In the genomic region with DNA sequence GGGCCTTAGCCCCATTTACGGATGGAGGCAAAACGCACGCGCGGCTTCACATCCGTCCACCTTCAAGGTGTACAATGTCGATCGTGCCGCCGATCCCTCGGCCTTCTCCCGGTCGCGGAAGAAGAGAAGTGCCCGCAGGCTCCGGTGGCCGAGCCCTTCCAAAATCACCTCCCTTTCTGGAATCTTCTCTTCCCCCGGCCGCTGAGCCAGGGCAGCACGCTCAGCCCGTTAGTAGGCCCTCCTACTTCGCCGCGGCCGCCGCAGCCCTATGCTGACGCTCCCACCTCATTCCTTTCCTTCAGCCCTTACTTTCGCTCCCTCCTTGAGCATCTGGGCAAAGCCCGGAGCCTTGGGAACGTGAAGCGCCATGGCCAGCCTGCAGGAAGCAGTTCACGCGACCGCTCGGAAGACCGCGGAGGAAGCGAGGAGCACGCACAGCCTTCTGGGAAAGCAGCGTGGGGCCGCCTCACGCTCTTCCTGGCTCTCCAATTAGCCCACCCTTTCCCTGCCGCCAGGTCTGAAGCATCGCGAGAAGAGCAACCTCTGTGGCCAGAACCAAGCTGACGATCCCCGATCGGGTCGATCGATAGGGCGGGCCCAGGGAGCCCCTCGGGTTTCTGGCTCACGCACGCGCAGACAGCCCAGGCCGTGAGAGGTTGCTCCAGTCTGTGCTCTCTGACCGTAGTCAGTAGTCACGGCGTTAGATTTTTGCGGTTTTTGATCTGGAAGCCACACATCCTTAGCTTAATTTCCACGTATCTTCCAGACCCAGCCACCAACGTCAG, we compare ENCODE assay signal across 1 cellular context.
TF ChIP-seq lines count a peak whose summit lies in the region.

A gene with protein sequence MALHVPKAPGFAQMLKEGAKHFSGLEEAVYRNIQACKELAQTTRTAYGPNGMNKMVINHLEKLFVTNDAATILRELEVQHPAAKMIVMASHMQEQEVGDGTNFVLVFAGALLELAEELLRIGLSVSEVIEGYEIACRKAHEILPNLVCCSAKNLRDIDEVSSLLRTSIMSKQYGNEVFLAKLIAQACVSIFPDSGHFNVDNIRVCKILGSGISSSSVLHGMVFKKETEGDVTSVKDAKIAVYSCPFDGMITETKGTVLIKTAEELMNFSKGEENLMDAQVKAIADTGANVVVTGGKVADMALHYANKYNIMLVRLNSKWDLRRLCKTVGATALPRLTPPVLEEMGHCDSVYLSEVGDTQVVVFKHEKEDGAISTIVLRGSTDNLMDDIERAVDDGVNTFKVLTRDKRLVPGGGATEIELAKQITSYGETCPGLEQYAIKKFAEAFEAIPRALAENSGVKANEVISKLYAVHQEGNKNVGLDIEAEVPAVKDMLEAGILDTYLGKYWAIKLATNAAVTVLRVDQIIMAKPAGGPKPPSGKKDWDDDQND (minus strand): TSS at position 427 of the 785 bp plus-strand sequence. CDS start 58 bp downstream, at position 369.

TF ChIP-seq in HepG2, 621 proteins besides CTCF, POLR2A, EP300 and RAD21 (continued from another document and continues in another):
- no peak for TF ChIP-seq STAT6 (CRISPR knock-in tag; IDR thresholded peaks at IDR 0.05; ENCODE audit: borderline replicate concordance)
- peak; percentile 59 for TF ChIP-seq GABPA (IDR thresholded peaks at IDR 0.05; ENCODE audit: low read depth, low read length)
- peak; percentile 88 for TF ChIP-seq GABPA (CRISPR knock-in tag; IDR thresholded peaks at IDR 0.05; ENCODE audit: low read depth)
- TF ChIP-seq ZNF776 (CRISPR knock-in tag; IDR thresholded peaks at IDR 0.05) = no peak
- no peak for TF ChIP-seq TGIF2 (CRISPR knock-in tag; IDR thresholded peaks at IDR 0.05)
- peak; percentile 90; the same call in 1 of the 2 replicates for TF ChIP-seq ZNF33B (CRISPR knock-in tag; IDR thresholded peaks at IDR 0.05)
- TF ChIP-seq ZNF607 (CRISPR knock-in tag; IDR thresholded peaks at IDR 0.05; ENCODE audit: borderline replicate concordance) = peak; percentile 81; the same call in 1 of the 2 replicates
- peak; percentile 92 for TF ChIP-seq SRF (IDR thresholded peaks at IDR 0.05; ENCODE audit: low read depth, low read length)
- peak; percentile 75 for TF ChIP-seq ELF4 (CRISPR knock-in tag; IDR thresholded peaks at IDR 0.05; ENCODE audit: borderline replicate concordance)
- TF ChIP-seq, protein P1, sequence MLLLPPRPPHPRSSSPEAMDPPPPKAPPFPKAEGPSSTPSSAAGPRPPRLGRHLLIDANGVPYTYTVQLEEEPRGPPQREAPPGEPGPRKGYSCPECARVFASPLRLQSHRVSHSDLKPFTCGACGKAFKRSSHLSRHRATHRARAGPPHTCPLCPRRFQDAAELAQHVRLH (CRISPR knock-in tag; IDR thresholded peaks at IDR 0.05; ENCODE audit: borderline replicate concordance, low read depth) = peak; percentile 66; the same call in 1 of the 2 replicates
- no peak for TF ChIP-seq ARNT (IDR thresholded peaks at IDR 0.05)
- peak; percentile 81 for TF ChIP-seq CBX1 (IDR thresholded peaks at IDR 0.05; ENCODE audit: low read depth)
- TF ChIP-seq MAF1 (CRISPR knock-in tag; IDR thresholded peaks at IDR 0.05; ENCODE audit: borderline replicate concordance) = peak; percentile 68; the same call in 1 of the 2 replicates
- TF ChIP-seq ZNF280D (CRISPR knock-in tag; IDR thresholded peaks at IDR 0.05) = 0 out of 2 replicates have a peak, but pooled peaks have one; percentile 37
- no peak; the same call in 1 of the 2 replicates for TF ChIP-seq ZNF362 (CRISPR knock-in tag; IDR thresholded peaks at IDR 0.05; ENCODE audit: borderline replicate concordance)
- TF ChIP-seq ZNF530 (CRISPR knock-in tag; IDR thresholded peaks at IDR 0.05; ENCODE audit: low read depth) = no peak
- TF ChIP-seq NFE2L2 (IDR thresholded peaks at IDR 0.05; ENCODE audit: low read length) = no peak
- TF ChIP-seq ZNF879 (CRISPR knock-in tag; IDR thresholded peaks at IDR 0.05) = no peak
- TF ChIP-seq, protein P2, sequence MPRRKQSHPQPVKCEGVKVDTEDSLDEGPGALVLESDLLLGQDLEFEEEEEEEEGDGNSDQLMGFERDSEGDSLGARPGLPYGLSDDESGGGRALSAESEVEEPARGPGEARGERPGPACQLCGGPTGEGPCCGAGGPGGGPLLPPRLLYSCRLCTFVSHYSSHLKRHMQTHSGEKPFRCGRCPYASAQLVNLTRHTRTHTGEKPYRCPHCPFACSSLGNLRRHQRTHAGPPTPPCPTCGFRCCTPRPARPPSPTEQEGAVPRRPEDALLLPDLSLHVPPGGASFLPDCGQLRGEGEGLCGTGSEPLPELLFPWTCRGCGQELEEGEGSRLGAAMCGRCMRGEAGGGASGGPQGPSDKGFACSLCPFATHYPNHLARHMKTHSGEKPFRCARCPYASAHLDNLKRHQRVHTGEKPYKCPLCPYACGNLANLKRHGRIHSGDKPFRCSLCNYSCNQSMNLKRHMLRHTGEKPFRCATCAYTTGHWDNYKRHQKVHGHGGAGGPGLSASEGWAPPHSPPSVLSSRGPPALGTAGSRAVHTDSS (CRISPR knock-in tag; conservative IDR thresholded peaks at IDR 0.05) = no peak
- no peak for TF ChIP-seq ZNF3 (CRISPR knock-in tag; IDR thresholded peaks at IDR 0.05)
- TF ChIP-seq NR2F6 (IDR thresholded peaks at IDR 0.05) = no peak
- TF ChIP-seq NR2F6 (CRISPR knock-in tag; IDR thresholded peaks at IDR 0.05) = 0 out of 2 replicates have a peak, but pooled peaks have one; percentile 24
- TF ChIP-seq, protein P3, sequence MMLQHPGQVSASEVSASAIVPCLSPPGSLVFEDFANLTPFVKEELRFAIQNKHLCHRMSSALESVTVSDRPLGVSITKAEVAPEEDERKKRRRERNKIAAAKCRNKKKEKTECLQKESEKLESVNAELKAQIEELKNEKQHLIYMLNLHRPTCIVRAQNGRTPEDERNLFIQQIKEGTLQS (CRISPR knock-in tag; IDR thresholded peaks at IDR 0.05) = no peak; the same call in 1 of the 2 replicates
- no peak for TF ChIP-seq RFX5 (IDR thresholded peaks at IDR 0.05; ENCODE audit: low read depth, low read length)
- TF ChIP-seq PITX1 (CRISPR knock-in tag; IDR thresholded peaks at IDR 0.05) = no peak
- TF ChIP-seq, protein P4, sequence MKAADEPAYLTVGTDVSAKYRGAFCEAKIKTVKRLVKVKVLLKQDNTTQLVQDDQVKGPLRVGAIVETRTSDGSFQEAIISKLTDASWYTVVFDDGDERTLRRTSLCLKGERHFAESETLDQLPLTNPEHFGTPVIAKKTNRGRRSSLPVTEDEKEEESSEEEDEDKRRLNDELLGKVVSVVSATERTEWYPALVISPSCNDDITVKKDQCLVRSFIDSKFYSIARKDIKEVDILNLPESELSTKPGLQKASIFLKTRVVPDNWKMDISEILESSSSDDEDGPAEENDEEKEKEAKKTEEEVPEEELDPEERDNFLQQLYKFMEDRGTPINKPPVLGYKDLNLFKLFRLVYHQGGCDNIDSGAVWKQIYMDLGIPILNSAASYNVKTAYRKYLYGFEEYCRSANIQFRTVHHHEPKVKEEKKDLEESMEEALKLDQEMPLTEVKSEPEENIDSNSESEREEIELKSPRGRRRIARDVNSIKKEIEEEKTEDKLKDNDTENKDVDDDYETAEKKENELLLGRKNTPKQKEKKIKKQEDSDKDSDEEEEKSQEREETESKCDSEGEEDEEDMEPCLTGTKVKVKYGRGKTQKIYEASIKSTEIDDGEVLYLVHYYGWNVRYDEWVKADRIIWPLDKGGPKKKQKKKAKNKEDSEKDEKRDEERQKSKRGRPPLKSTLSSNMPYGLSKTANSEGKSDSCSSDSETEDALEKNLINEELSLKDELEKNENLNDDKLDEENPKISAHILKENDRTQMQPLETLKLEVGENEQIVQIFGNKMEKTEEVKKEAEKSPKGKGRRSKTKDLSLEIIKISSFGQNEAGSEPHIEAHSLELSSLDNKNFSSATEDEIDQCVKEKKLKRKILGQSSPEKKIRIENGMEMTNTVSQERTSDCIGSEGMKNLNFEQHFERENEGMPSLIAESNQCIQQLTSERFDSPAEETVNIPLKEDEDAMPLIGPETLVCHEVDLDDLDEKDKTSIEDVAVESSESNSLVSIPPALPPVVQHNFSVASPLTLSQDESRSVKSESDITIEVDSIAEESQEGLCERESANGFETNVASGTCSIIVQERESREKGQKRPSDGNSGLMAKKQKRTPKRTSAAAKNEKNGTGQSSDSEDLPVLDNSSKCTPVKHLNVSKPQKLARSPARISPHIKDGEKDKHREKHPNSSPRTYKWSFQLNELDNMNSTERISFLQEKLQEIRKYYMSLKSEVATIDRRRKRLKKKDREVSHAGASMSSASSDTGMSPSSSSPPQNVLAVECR (CRISPR knock-in tag; IDR thresholded peaks at IDR 0.05; ENCODE audit: borderline replicate concordance) = peak; percentile 95
- no peak for TF ChIP-seq ZNF569 (CRISPR knock-in tag; IDR thresholded peaks at IDR 0.05; ENCODE audit: borderline replicate concordance)
- no peak for TF ChIP-seq ZFAT (CRISPR knock-in tag; conservative IDR thresholded peaks at IDR 0.05)
- TF ChIP-seq ZBTB21 (CRISPR knock-in tag; IDR thresholded peaks at IDR 0.05) = no peak
- TF ChIP-seq SMARCE1 (IDR thresholded peaks at IDR 0.05; ENCODE audit: borderline replicate concordance) = no peak
- TF ChIP-seq SUZ12 (IDR thresholded peaks at IDR 0.05; ENCODE audit: low read depth, low read length) = peak; percentile 47
- no peak for TF ChIP-seq AKAP8 (CRISPR knock-in tag; IDR thresholded peaks at IDR 0.05)
- TF ChIP-seq, protein P5, sequence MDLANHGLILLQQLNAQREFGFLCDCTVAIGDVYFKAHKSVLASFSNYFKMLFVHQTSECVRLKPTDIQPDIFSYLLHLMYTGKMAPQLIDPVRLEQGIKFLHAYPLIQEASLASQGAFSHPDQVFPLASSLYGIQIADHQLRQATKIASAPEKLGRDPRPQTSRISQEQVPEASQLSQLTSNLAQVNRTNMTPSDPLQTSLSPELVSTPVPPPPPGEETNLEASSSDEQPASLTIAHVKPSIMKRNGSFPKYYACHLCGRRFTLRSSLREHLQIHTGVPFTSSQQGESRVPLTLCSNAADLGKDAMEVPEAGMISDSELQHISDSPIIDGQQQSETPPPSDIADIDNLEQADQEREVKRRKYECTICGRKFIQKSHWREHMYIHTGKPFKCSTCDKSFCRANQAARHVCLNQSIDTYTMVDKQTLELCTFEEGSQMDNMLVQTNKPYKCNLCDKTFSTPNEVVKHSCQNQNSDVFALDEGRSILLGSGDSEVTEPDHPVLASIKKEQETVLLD (CRISPR knock-in tag; IDR thresholded peaks at IDR 0.05; ENCODE audit: low read depth) = no peak
- TF ChIP-seq HMG20A (CRISPR knock-in tag; IDR thresholded peaks at IDR 0.05; ENCODE audit: borderline replicate concordance) = no peak
- TF ChIP-seq JUN (CRISPR knock-in tag; IDR thresholded peaks at IDR 0.05) = no peak
- TF ChIP-seq PAX8 (CRISPR knock-in tag; IDR thresholded peaks at IDR 0.05; ENCODE audit: borderline replicate concordance) = no peak
